In the genomic region with DNA sequence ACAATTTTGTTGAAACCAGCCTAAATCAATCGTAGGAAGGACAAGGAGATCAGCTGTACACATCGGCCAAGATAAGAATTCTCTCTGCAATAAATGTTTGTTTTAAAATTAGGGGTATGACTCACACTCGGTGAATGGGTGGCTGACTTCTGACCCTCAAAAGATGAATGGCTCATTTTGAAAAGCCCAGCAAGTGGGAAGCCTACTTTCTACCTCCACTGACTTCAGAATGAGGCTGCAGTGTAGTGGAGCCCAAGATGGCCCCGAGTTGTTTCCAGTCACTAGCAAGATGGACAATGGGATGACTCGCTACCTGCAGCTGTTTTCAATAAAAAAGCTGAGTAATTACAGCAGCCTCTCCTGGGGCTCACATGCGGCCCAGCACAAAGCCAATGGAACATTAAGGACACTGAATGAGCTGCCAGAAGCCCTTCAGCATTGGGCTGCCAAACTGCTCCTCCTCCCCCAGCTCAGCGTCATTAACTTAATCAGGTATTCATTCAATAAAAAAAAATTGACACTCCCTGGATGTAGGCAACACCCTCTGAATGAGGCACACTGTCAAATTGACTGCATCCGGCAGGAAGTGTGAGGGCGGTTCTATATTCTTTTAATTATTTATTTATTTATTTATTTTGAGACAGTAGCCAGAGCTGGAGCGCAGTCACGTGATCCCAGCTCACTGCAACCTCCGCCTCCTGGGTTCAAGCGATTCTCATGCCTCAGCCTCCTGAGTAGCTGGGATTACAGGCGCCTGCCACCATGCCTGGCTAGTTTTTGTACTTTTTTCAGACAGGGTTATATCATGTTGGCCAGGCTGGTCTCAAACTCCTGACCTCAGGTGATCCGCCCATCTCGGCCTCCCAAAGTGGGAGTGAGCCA, we compare ENCODE assay signal across 9 cellular contexts.
A peak's percentile ranks its signal among the peaks of the same experiment; 100 is the strongest.
DNase-seq lines count a peak whose midpoint lies in the region; TF ChIP-seq lines count a peak whose summit lies in the region.
"Had no signal": no experiment of that assay in that cellular context is flagged by ENCODE, and none has a peak within 500 bp of the region (broad histone marks: within the 10 kb centered on the region; RNA-seq: fewer than 3 reads in every experiment).

No MANE protein-coding gene starts in this region.

- intact Hi-C loops in prostate gland (cut with DNase I): no loop called here

- no peaks in the 10 kb centered on the region for H3K36me3 ChIP-seq in prostate gland

- H3K36me3 Mint-ChIP-seq in nephron progenitor cell (ENCODE audit: low read depth): no peaks in the 10 kb centered on the region

- H3K27me3 ChIP-seq in prostate gland (replicated peaks; ENCODE audit: insufficient read depth): no peaks in the 10 kb centered on the region

- TF ChIP-seq CTCF in nephron progenitor cell (IDR thresholded peaks at IDR 0.05) (no peak), prostate gland (IDR thresholded peaks at IDR 0.05) (no peak)

- H3K4me3 Mint-ChIP-seq in nephron progenitor cell: no peak overlapping the region
- H3K4me3 Mint-ChIP-seq: activated CD8-positive, alpha-beta T cell treated with anti-CD3 and anti-CD28 coated beads for 36 hours had no signal

- WGBS in prostate gland: 63% methylated on average over 16 of the region's 16 CpGs

- no peaks in the 10 kb centered on the region for H3K27me3 Mint-ChIP-seq in nephron progenitor cell (ENCODE audit: low read depth, poor library complexity)
- H3K27me3 Mint-ChIP-seq: activated CD8-positive, alpha-beta T cell treated with anti-CD3 and anti-CD28 coated beads for 36 hours had no signal

- H3K9me3 ChIP-seq in prostate gland: no peaks in the 10 kb centered on the region

- H3K4me3 ChIP-seq in prostate gland: no peak overlapping the region

- no peak for TF ChIP-seq POLR2A in prostate gland (IDR thresholded peaks at IDR 0.05)

- peaks cover 39% of the 10 kb centered on the region for H3K4me1 Mint-ChIP-seq in nephron progenitor cell

- peak overlapping the region in 1 of 2 donors; percentile 17 for H3K27ac ChIP-seq in prostate gland

- H3K27ac Mint-ChIP-seq in nephron progenitor cell: peak overlapping the region; percentile 71
- H3K27ac Mint-ChIP-seq: activated CD8-positive, alpha-beta T cell treated with anti-CD3 and anti-CD28 coated beads for 36 hours had no signal

- DNase-seq in DMS53 treated with DMSO at 0.1 percent for 48 hours (lab: John Stamatoyannopoulos, UW; ENCODE audit: unreplicated experiment) (peak; percentile 27), NCI-H146 treated with DMSO at 0.1 percent for 48 hours (lab: John Stamatoyannopoulos, UW; ENCODE audit: unreplicated experiment) (peak; percentile 93), dedifferentiated amniotic fluid mesenchymal stem cell (ENCODE audit: extremely low spot score) (peak; percentile 53), nephron progenitor cell (no peak), prostate gland (ENCODE audit: low spot score) (no peak), SHP77 treated with DMSO at 0.1 percent for 48 hours (lab: John Stamatoyannopoulos, UW) (no peak)
- DNase-seq in stimulated activated CD4-positive, alpha-beta T cell treated with anti-CD3 and anti-CD28 coated beads, Interleukin-1b, Interleukin-23, amount 100 ng/mL, for 48 hours: no peak
- DNase-seq in activated CD8-positive, alpha-beta memory T cell treated with anti-CD3 and anti-CD28 coated beads, Interleukin-2, amount 50 U/mL, for 4 hours: no peak
- DNase-seq: activated CD8-positive, alpha-beta T cell treated with anti-CD3 and anti-CD28 coated beads for 36 hours had no signal

- no peaks in the 10 kb centered on the region for H3K4me1 ChIP-seq in prostate gland (replicated peaks)

- H3K9me3 Mint-ChIP-seq in nephron progenitor cell: peaks cover 9% of the 10 kb centered on the region
- H3K9me3 Mint-ChIP-seq: activated CD8-positive, alpha-beta T cell treated with anti-CD3 and anti-CD28 coated beads for 36 hours had no signal

Comparison
In these comparisons a context has a peak if more than half of its experiments do, and no peak if none do; other contexts are left out.
1. DNase-seq: peak in DMS53 treated with DMSO at 0.1 percent for 48 hours (single experiment), NCI-H146 treated with DMSO at 0.1 percent for 48 hours (single experiment) and dedifferentiated amniotic fluid mesenchymal stem cell (single experiment); none in nephron progenitor cell (single experiment), prostate gland (single experiment), stimulated activated CD4-positive, alpha-beta T cell treated with anti-CD3 and anti-CD28 coated beads, Interleukin-1b, Interleukin-23, amount 100 ng/mL, for 48 hours (single experiment), SHP77 treated with DMSO at 0.1 percent for 48 hours (single experiment) and activated CD8-positive, alpha-beta memory T cell treated with anti-CD3 and anti-CD28 coated beads, Interleukin-2, amount 50 U/mL, for 4 hours (single experiment).